Comparison of ENCODE assay signal across 8 cellular contexts in genomic region chr1:37931148-37931492, GRCh38. TPM values are rescaled to one million over a fixed set of nuclear protein-coding genes. Genes with fewer than 3 reads are reported as not detected.
DNase-seq lines count a peak whose midpoint lies in the region; ATAC-seq, FAIRE-seq and TF ChIP-seq lines count a peak whose summit lies in the region.

No MANE protein-coding gene starts in this region.

- TSS peak; percentile 74 for BruUV-seq in GM12878 (replicated peaks; lab: Mats Ljungman, UMichigan)

- peak; percentile 4 for ATAC-seq in GM12878
- ATAC-seq in GM21786 (IDR thresholded peaks at IDR 0.05; ENCODE audit: unreplicated experiment) = no peak

- SMC1A ChIA-PET in GM12878 (lab: Charles Lee; ENCODE audit: uncharacterized antibody, unreplicated experiment) = interaction anchor here (0.9 to 2.9 kb wide), 9 partner anchors 9 to 71 kb away, joined by 3 to 18 read pairs (median 5); partner anchors contain the start of genes INPP5B and MTF1

- peak overlapping the region; percentile 71 for H3K4me2 ChIP-seq in GM12878 (ENCODE audit: control insufficient read depth, insufficient read depth)

- TF ChIP-seq CTCF in GM12878 (IDR thresholded peaks at IDR 0.05 in 2 of 3, conservative IDR thresholded peaks at IDR 0.05 in 1 of 3; ENCODE audit: control insufficient read depth in 2 of 3, extremely low read depth in 1 of 3, insufficient read depth in 1 of 3, low read depth in 3 of 3, low read length in 3 of 3) (no peak), liver (IDR thresholded peaks at IDR 0.05; ENCODE audit: low read depth, low read length, missing input control) (no peak)

- H3K79me2 ChIP-seq in GM12878 (ENCODE audit: control insufficient read depth, insufficient read depth, low read length) = peaks cover 50% of the 10 kb centered on the region

- FAIRE-seq in GM12878 (lab: Jason Lieb, UNC) = no peak

- intact Hi-C loops in GM12878 (cut with micrococcal nuclease; ENCODE audit: unreplicated experiment) = no loop called here

- peaks cover 4% of the 10 kb centered on the region for H3K36me3 Mint-ChIP-seq in IgD-negative memory B cell

- H2AFZ ChIP-seq in GM12878 (ENCODE audit: control insufficient read depth, low read depth, low read length) = peak overlapping the region; percentile 37; the same call in 1 of the 2 replicates

- in situ Hi-C loops in GM12878 (cut with MboI) = no loop called here

- RAD21 ChIA-PET in GM12878 (lab: Charles Lee; ENCODE audit: unreplicated experiment) = interaction anchor here (0.5 to 2.8 kb wide), 14 partner anchors 9 to 143 kb away, joined by 3 to 22 read pairs (median 4); partner anchors contain the start of genes C1orf122, INPP5B, MTF1 and SF3A3

- H3K27me3 Mint-ChIP-seq in IgD-negative memory B cell = no peaks in the 10 kb centered on the region

- TF ChIP-seq POLR2A in GM12878 (IDR thresholded peaks at IDR 0.05; ENCODE audit: low read depth, low read length) = no peak

- H3K9me3 ChIP-seq in GM12878 (replicated peaks; ENCODE audit: control insufficient read depth, insufficient read depth, low read length) (no peaks in the 10 kb centered on the region; the same call in 2 of the 3 replicates), liver (ENCODE audit: control insufficient read depth in 4 of 4, low read length in 3 of 4) (no peaks in the 10 kb centered on the region), thymus (ENCODE audit: control insufficient read depth) (no peaks in the 10 kb centered on the region)

- H3K36me3 ChIP-seq in GM12878 (ENCODE audit: control insufficient read depth in 2 of 2, insufficient read depth in 2 of 2, low read length in 1 of 2) (no peaks in the 10 kb centered on the region; a peak in 1 of 4 replicates), liver (ENCODE audit: control insufficient read depth in 4 of 4, insufficient read depth in 3 of 4, low read depth in 1 of 4, low read length in 3 of 4) (peaks cover 0 to 10% (median 2%) of the 10 kb centered on the region in 4 donors), thymus (ENCODE audit: control insufficient read depth, insufficient read depth) (no peaks in the 10 kb centered on the region)

- TF ChIP-seq EP300 in GM12878 (IDR thresholded peaks at IDR 0.05; ENCODE audit: borderline replicate concordance in 1 of 2, control insufficient read depth in 1 of 2, low read depth in 2 of 2, low read length in 2 of 2) = no peak

- H3K4me1 ChIP-seq in GM12878 (ENCODE audit: control insufficient read depth, insufficient read depth, low read length) = peaks cover 9% of the 10 kb centered on the region
- peaks cover 2 to 17% (median 13%) of the 10 kb centered on the region in 4 donors for H3K4me1 ChIP-seq in liver (ENCODE audit: control insufficient read depth in 4 of 4, insufficient read depth in 4 of 4, low read length in 3 of 4)
- peaks cover 15% of the 10 kb centered on the region for H3K4me1 ChIP-seq in thymus (ENCODE audit: control insufficient read depth, insufficient read depth, low read length)

- CTCF ChIA-PET in GM12878 (lab: Yijun Ruan, JAX) = interaction anchor here (1.0 to 2.9 kb wide), 10 partner anchors 8 to 72 kb away, joined by 3 to 11 read pairs (median 6); partner anchors contain the start of genes INPP5B and MTF1

- TF ChIP-seq RAD21 in GM12878 (IDR thresholded peaks at IDR 0.05; ENCODE audit: insufficient read depth, low read depth, low read length) (no peak), liver (IDR thresholded peaks at IDR 0.05) (no peak)

- no peaks in the 10 kb centered on the region for H3K9me3 Mint-ChIP-seq in IgD-negative memory B cell

- H3K27ac Mint-ChIP-seq in IgD-negative memory B cell = peak overlapping the region; percentile 78 to 98 (median 83)

- peak overlapping the region; percentile 96 to 99 (median 97) for H3K4me3 Mint-ChIP-seq in IgD-negative memory B cell

- DNase-seq in GM12878 (ENCODE audit: low read depth, low spot score) (no peak), GDM1 (lab: John Stamatoyannopoulos, UW) (no peak), NCI-H446 treated with DMSO at 0.1 percent for 48 hours (lab: John Stamatoyannopoulos, UW) (no peak)

- H3K27ac ChIP-seq in GM12878 (ENCODE audit: control insufficient read depth, insufficient read depth) = peak overlapping the region; percentile 67
- peak overlapping the region in 1 of 2 donors; percentile 30 for H3K27ac ChIP-seq in liver (ENCODE audit: low read depth in 1 of 2, low read length in 2 of 2)
- peak overlapping the region; percentile 77 for H3K27ac ChIP-seq in thymus (ENCODE audit: low read depth)

- H3K4me3 ChIP-seq in GM08714 (ENCODE audit: low read length) (peak overlapping the region; percentile 81), GM12878 (peak overlapping the region; percentile 97), liver (ENCODE audit: low read depth in 1 of 3, low read length in 3 of 3) (peak overlapping the region; percentile 69 to 84 (median 72)), thymus (ENCODE audit: low read length) (peak overlapping the region; percentile 68)

- 2% methylated on average over 15 of the region's 15 CpGs for WGBS in GM12878 (ENCODE audit: insufficient coverage, insufficient replicate concordance, low lambda C conversion rate, missing lambda C conversion rate)
- WGBS in liver = 6% methylated on average over 15 of the region's 15 CpGs
- 5% methylated on average over 15 of the region's 15 CpGs for WGBS in thymus

- POLR2A ChIA-PET in GM12878 (lab: Charles Lee) = interaction anchor here (0.5 to 2.8 kb wide), 12 partner anchors 9 to 545 kb away, joined by 3 to 25 read pairs (median 7); partner anchors contain the start of gene INPP5B

- H3K9ac ChIP-seq in GM12878 (ENCODE audit: control insufficient read depth, insufficient read depth, low read length) (peak overlapping the region; percentile 83), liver (ENCODE audit: low read depth in 1 of 2, low read length in 2 of 2) (peak overlapping the region in 1 of 2 donors; percentile 3)

- H4K20me1 ChIP-seq in GM12878 (ENCODE audit: control insufficient read depth, insufficient read depth) = no peaks in the 10 kb centered on the region

- H3K27me3 ChIP-seq in GM12878 (replicated peaks in 1 of 2; ENCODE audit: control insufficient read depth in 2 of 2, insufficient read depth in 2 of 2, low read length in 1 of 2) (no peaks in the 10 kb centered on the region), liver (ENCODE audit: control insufficient read depth in 4 of 4, insufficient read depth in 4 of 4, low read length in 3 of 4) (no peaks in the 10 kb centered on the region), thymus (ENCODE audit: control insufficient read depth, insufficient read depth) (no peaks in the 10 kb centered on the region)

- peaks cover 30 to 37% (median 35%) of the 10 kb centered on the region in 3 donors for H3K4me1 Mint-ChIP-seq in IgD-negative memory B cell

TF ChIP-seq in GM12878, 131 proteins besides CTCF, POLR2A, EP300 and RAD21 (continues in another document):
- TF ChIP-seq CEBPB (IDR thresholded peaks at IDR 0.05; ENCODE audit: borderline replicate concordance in 1 of 2, low read depth in 2 of 2, low read length in 2 of 2) (no peak), ZNF217 (IDR thresholded peaks at IDR 0.05) (peak; percentile 77; the same call in 1 of the 2 replicates), ESRRA (IDR thresholded peaks at IDR 0.05; ENCODE audit: low read length) (no peak)

TF ChIP-seq in liver, 16 proteins besides CTCF, POLR2A, EP300 and RAD21 (continues in another document):
- TF ChIP-seq RXRA (IDR thresholded peaks at IDR 0.05) (no peak), HNF4G (IDR thresholded peaks at IDR 0.05) (no peak), JUND (IDR thresholded peaks at IDR 0.05) (no peak)

RNA-seq across cellular contexts. Expression of gene INPP5B, which starts 15.7 kb away (rescaled TPM):
- polyA plus RNA-seq in IgD-negative memory B cell (24.2 TPM), GM12878 (2011; rRNA removed) (45.0 and 54.4 TPM in 2 replicates), GM12878 (2014; fragmentation: Illumina TruSeq; extraction: Trizol) (25.0 and 27.1 TPM in 2 replicates), GM12878 (2014; fragmentation: Nextera tagmentation; extraction: Ambion mirVana) (10 to 100 TPM; 10.9 to 14.6 TPM), GM12878 (2014; rRNA removed) (27.8 and 29.7 TPM in 2 replicates), GM12878 (2016; fragmentation: Nextera tagmentation; extraction: Ambion mirVana) (10 to 100 TPM; 18.3 to 22.2 TPM), liver (1 to 10 TPM; 5.0 to 5.9 TPM), thymus (24.8 TPM)
- 129 and 133 TPM in 2 replicates for total RNA-seq in GM12878 (2013; cell fraction: nucleolus; rRNA removed)
- total RNA-seq in GM12878 (2014; rRNA removed) (38.5 and 46.2 TPM in 2 replicates), GM12878 (2014; rRNA removed; fragmentation: Illumina TruSeq; extraction: Trizol) (28.8 and 28.9 TPM in 2 replicates), GM12878 (2021) (32.0 and 32.6 TPM in 2 replicates), liver (10 to 100 TPM; 21.3 to 30.9 TPM)
- polyA plus RNA-seq in GM12878 (2011; ENCODE audit: low read depth) = 16.3 TPM
- polyA plus RNA-seq in GM12878 (2011; cell fraction: cytosol; rRNA removed) = 43.4 and 43.6 TPM in 2 replicates
- polyA plus RNA-seq in GM12878 (2011; cell fraction: nucleus; rRNA removed) = 73.7 and 81.6 TPM in 2 replicates
- 17.4 and 21.7 TPM in 2 replicates for polyA plus RNA-seq in GM12878 (2012)
- 50.5 and 57.4 TPM in 2 replicates for polyA minus RNA-seq in GM12878 (2011; rRNA and poly(A)+ RNA removed)
- 16.6 and 20.0 TPM in 2 replicates for polyA minus RNA-seq in GM12878 (2011; cell fraction: cytosol; rRNA and poly(A)+ RNA removed)
- polyA minus RNA-seq in GM12878 (2011; cell fraction: nucleus; rRNA and poly(A)+ RNA removed) = 32.5 and 63.1 TPM in 2 replicates

RNA-seq across cellular contexts. Expression of gene SF3A3, which starts 58.7 kb away (rescaled TPM):
- 70.7 TPM for polyA plus RNA-seq in IgD-negative memory B cell
- 53.4 and 56.6 TPM in 2 replicates for total RNA-seq in GM12878 (2013; cell fraction: nucleolus; rRNA removed)
- 83.7 and 106 TPM in 2 replicates for total RNA-seq in GM12878 (2014; rRNA removed)
- total RNA-seq in GM12878 (2014; rRNA removed; fragmentation: Illumina TruSeq; extraction: Trizol) = 164 and 165 TPM in 2 replicates
- total RNA-seq in GM12878 (2021) = 72.3 and 78.9 TPM in 2 replicates
- polyA plus RNA-seq in GM12878 (2011; ENCODE audit: low read depth) = 62.9 TPM
- polyA plus RNA-seq in GM12878 (2011; rRNA removed) = 76.5 and 110 TPM in 2 replicates
- 39.0 TPM in 2 replicates for polyA plus RNA-seq in GM12878 (2011; cell fraction: cytosol; rRNA removed)
- polyA plus RNA-seq in GM12878 (2011; cell fraction: nucleus; rRNA removed) = 40.8 and 53.3 TPM in 2 replicates
- 48.6 and 66.5 TPM in 2 replicates for polyA plus RNA-seq in GM12878 (2012)
- polyA plus RNA-seq in GM12878 (2014; fragmentation: Illumina TruSeq; extraction: Trizol) = 170 and 185 TPM in 2 replicates
- polyA plus RNA-seq in GM12878 (2014; fragmentation: Nextera tagmentation; extraction: Ambion mirVana) = 100 to 1,000 TPM in 1 of 2 experiments, 10 to 100 TPM in 1; 86.0 to 133 TPM
- 74.4 and 98.3 TPM in 2 replicates for polyA plus RNA-seq in GM12878 (2014; rRNA removed)
- 100 to 1,000 TPM; 154 to 155 TPM for polyA plus RNA-seq in GM12878 (2016; fragmentation: Nextera tagmentation; extraction: Ambion mirVana)
- polyA minus RNA-seq in GM12878 (2011; rRNA and poly(A)+ RNA removed) = 42.9 and 53.5 TPM in 2 replicates
- 31.5 and 45.2 TPM in 2 replicates for polyA minus RNA-seq in GM12878 (2011; cell fraction: cytosol; rRNA and poly(A)+ RNA removed)
- polyA minus RNA-seq in GM12878 (2011; cell fraction: nucleus; rRNA and poly(A)+ RNA removed) = 14.7 and 25.3 TPM in 2 replicates
- 10 to 100 TPM; 30.2 to 39.6 TPM for total RNA-seq in liver
- 10 to 100 TPM; 16.6 to 21.2 TPM for polyA plus RNA-seq in liver
- 26.8 TPM for polyA plus RNA-seq in thymus
